In the genomic region with DNA sequence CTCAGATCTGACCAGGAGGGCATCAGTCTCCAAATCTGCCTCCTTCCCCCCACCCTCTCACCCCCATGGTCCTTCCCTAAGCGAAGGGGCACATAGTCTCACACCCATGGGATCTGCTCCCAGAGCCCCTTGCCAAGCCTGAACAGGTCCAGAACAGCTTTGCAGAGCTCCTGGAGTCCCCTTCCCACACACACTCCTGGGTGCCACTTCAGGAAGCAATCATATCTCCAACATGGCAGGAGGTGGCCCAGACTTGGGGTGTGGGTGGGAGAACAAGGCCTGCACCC, we compare ENCODE assay signal across 24 cellular contexts.
DNase-seq lines count a peak whose midpoint lies in the region; ATAC-seq and TF ChIP-seq lines count a peak whose summit lies in the region.
"Had no signal": no experiment of that assay in that cellular context is flagged by ENCODE, and none has a peak within 500 bp of the region (broad histone marks: within the 10 kb centered on the region; RNA-seq: fewer than 3 reads in every experiment).

No MANE protein-coding gene starts in this region.

- peaks cover 7 to 28% of the 10 kb centered on the region in 2 donors for H3K4me1 Mint-ChIP-seq in natural killer cell treated with Interleukin-12 subunit alpha and Interleukin-12 subunit beta and Interleukin-15 and Interleukin-18, amount 100 ng/mL, for 72 hours (ENCODE audit: low read depth in 2 of 2)
- H3K4me1 Mint-ChIP-seq in natural killer cell (peaks cover 7 to 14% of the 10 kb centered on the region in 2 donors), endodermal cell (peaks cover 60% of the 10 kb centered on the region), neural progenitor cell (peaks cover 51% of the 10 kb centered on the region), type B pancreatic cell (ENCODE audit: unreplicated experiment) (peaks cover 42% of the 10 kb centered on the region), T-cell (peaks cover 6 to 25% (median 18%) of the 10 kb centered on the region in 3 donors)

- CTCF ChIA-PET in T-cell (lab: Charles Lee) = no interaction called here

- peak; percentile 51 for DNase-seq in natural killer cell treated with Interleukin-12 subunit alpha and Interleukin-12 subunit beta and Interleukin-15 and Interleukin-18, amount 100 ng/mL, for 72 hours (ENCODE audit: low spot score)
- DNase-seq in natural killer cell = no peak
- no peak for DNase-seq in endodermal cell
- no peak for DNase-seq in neural progenitor cell (ENCODE audit: low spot score)
- DNase-seq in type B pancreatic cell (ENCODE audit: extremely low spot score, unreplicated experiment) = no peak
- no peak for DNase-seq in T-cell
- no peak for DNase-seq in DMS 273 treated with DMSO at 0.1 percent for 48 hours (lab: John Stamatoyannopoulos, UW)
- DNase-seq: ACHN; CD4-positive, CD25-positive, alpha-beta regulatory T cell; KBM-7; MG63; NCI-H1105 treated with DMSO at 0.1 percent for 48 hours; NCI-H146; NCI-H2029; NCI-H446 treated with DMSO at 0.1 percent for 48 hours; NCI-H526; NCI-H82; NK-92 treated with Interleukin-12 subunit alpha and Interleukin-12 subunit beta, amount 100 ng/mL, for 24 hours; PC-9; Right ventricle myocardium superior had no signal

- H3K27me3 Mint-ChIP-seq in natural killer cell treated with Interleukin-12 subunit alpha and Interleukin-12 subunit beta and Interleukin-15 and Interleukin-18, amount 100 ng/mL, for 72 hours = no peaks in the 10 kb centered on the region
- H3K27me3 Mint-ChIP-seq in natural killer cell (ENCODE audit: low read depth in 2 of 2) (no peaks in the 10 kb centered on the region), endodermal cell (ENCODE audit: insufficient read depth) (peaks cover 6% of the 10 kb centered on the region), neural progenitor cell (ENCODE audit: insufficient read depth, low read depth) (peaks cover 6% of the 10 kb centered on the region), type B pancreatic cell (no peaks in the 10 kb centered on the region), T-cell (no peaks in the 10 kb centered on the region)
- H3K27me3 Mint-ChIP-seq: CD4-positive, CD25-positive, alpha-beta regulatory T cell had no signal

- H3K9me3 ChIP-seq in endodermal cell (ENCODE audit: control insufficient read depth, low read length) (no peaks in the 10 kb centered on the region), neural progenitor cell (ENCODE audit: low read depth) (no peaks in the 10 kb centered on the region)
- H3K9me3 ChIP-seq: MG63, SJSA1 had no signal

- H3K36me3 ChIP-seq in endodermal cell (ENCODE audit: control insufficient read depth, insufficient read depth, low read length) = no peaks in the 10 kb centered on the region
- no peaks in the 10 kb centered on the region for H3K36me3 ChIP-seq in neural progenitor cell

- H3K9me3 Mint-ChIP-seq in natural killer cell treated with Interleukin-12 subunit alpha and Interleukin-12 subunit beta and Interleukin-15 and Interleukin-18, amount 100 ng/mL, for 72 hours = no peaks in the 10 kb centered on the region
- H3K9me3 Mint-ChIP-seq in natural killer cell = no peaks in the 10 kb centered on the region
- H3K9me3 Mint-ChIP-seq in endodermal cell = no peaks in the 10 kb centered on the region
- no peaks in the 10 kb centered on the region for H3K9me3 Mint-ChIP-seq in neural progenitor cell
- H3K9me3 Mint-ChIP-seq in type B pancreatic cell = no peaks in the 10 kb centered on the region
- H3K9me3 Mint-ChIP-seq in T-cell = no peaks in the 10 kb centered on the region
- H3K9me3 Mint-ChIP-seq: CD4-positive, CD25-positive, alpha-beta regulatory T cell had no signal

- H3F3A ChIP-seq in neural progenitor cell (ENCODE audit: low read depth) = peaks cover 7% of the 10 kb centered on the region

- intact Hi-C loops in natural killer cell (cut with micrococcal nuclease) = no loop called here

- peak overlapping the region; percentile 51 for H3K27ac ChIP-seq in endodermal cell (ENCODE audit: low read depth, low read length)
- no peak overlapping the region for H3K27ac ChIP-seq in neural progenitor cell
- H3K27ac ChIP-seq: 22Rv1, PC-9, SJSA1 had no signal

- no peak overlapping the region for H3K4me3 Mint-ChIP-seq in natural killer cell treated with Interleukin-12 subunit alpha and Interleukin-12 subunit beta and Interleukin-15 and Interleukin-18, amount 100 ng/mL, for 72 hours
- H3K4me3 Mint-ChIP-seq in natural killer cell (no peak overlapping the region), endodermal cell (peak overlapping the region; percentile 24), neural progenitor cell (no peak overlapping the region), type B pancreatic cell (no peak overlapping the region), T-cell (no peak overlapping the region)
- H3K4me3 Mint-ChIP-seq: CD4-positive, CD25-positive, alpha-beta regulatory T cell had no signal

- H3K36me3 Mint-ChIP-seq in natural killer cell treated with Interleukin-12 subunit alpha and Interleukin-12 subunit beta and Interleukin-15 and Interleukin-18, amount 100 ng/mL, for 72 hours = no peaks in the 10 kb centered on the region
- H3K36me3 Mint-ChIP-seq in natural killer cell (no peaks in the 10 kb centered on the region), endodermal cell (ENCODE audit: low read depth) (no peaks in the 10 kb centered on the region), neural progenitor cell (no peaks in the 10 kb centered on the region), type B pancreatic cell (peaks cover 7% of the 10 kb centered on the region), T-cell (peaks cover 9% of the 10 kb centered on the region)

- no peak overlapping the region for H3K4me3 ChIP-seq in endodermal cell (ENCODE audit: low read length)
- no peak overlapping the region for H3K4me3 ChIP-seq in neural progenitor cell
- H3K4me3 ChIP-seq: MG63, PC-9, SJSA1 had no signal

- peaks cover 53% of the 10 kb centered on the region for H4K20me1 ChIP-seq in neural progenitor cell (ENCODE audit: low read depth)

- H3K27ac Mint-ChIP-seq in natural killer cell treated with Interleukin-12 subunit alpha and Interleukin-12 subunit beta and Interleukin-15 and Interleukin-18, amount 100 ng/mL, for 72 hours = no peak overlapping the region
- H3K27ac Mint-ChIP-seq in natural killer cell (no peak overlapping the region), endodermal cell (peak overlapping the region; percentile 69), neural progenitor cell (peak overlapping the region; percentile 80), type B pancreatic cell (peak overlapping the region; percentile 34), T-cell (no peak overlapping the region)

- H3K27me3 ChIP-seq in endodermal cell (ENCODE audit: control insufficient read depth, insufficient read depth, low read length, poor library complexity, severe bottlenecking) (peaks cover 6% of the 10 kb centered on the region), neural progenitor cell (no peaks in the 10 kb centered on the region)
- H3K27me3 ChIP-seq: MG63, SJSA1 had no signal

- TF ChIP-seq CTCF in natural killer cell (IDR thresholded peaks at IDR 0.05) (no peak), endodermal cell (conservative IDR thresholded peaks at IDR 0.05) (no peak), neural progenitor cell (IDR thresholded peaks at IDR 0.05) (no peak), type B pancreatic cell (conservative IDR thresholded peaks at IDR 0.05) (no peak)

- H3K9ac ChIP-seq in endodermal cell (ENCODE audit: extremely low read depth, low read length, poor library complexity, severe bottlenecking) (no peak overlapping the region), neural progenitor cell (no peak overlapping the region)

- H2AFZ ChIP-seq in neural progenitor cell (replicated peaks) = no peak overlapping the region
- H2AFZ ChIP-seq: PC-9 had no signal

- H3K79me2 ChIP-seq in neural progenitor cell (ENCODE audit: low read depth) = peaks cover 58% of the 10 kb centered on the region

- H3K4me2 ChIP-seq in neural progenitor cell = peak overlapping the region; percentile 60
- H3K4me2 ChIP-seq: PC-9 had no signal

- 48% methylated on average over 1 of the region's 1 CpG; no CpG with 5 or more reads in 1 of the 2 experiments for WGBS in endodermal cell (ENCODE audit: insufficient coverage in 1 of 2, insufficient read length in 1 of 2), 2 experiments

- ATAC-seq in natural killer cell treated with Interleukin-12 subunit alpha and Interleukin-12 subunit beta and Interleukin-15 and Interleukin-18, amount 100 ng/mL, for 72 hours = no peak
- ATAC-seq in natural killer cell (no peak), T-cell (replicated peaks in 1 of 4) (no peak), GM21423 (IDR thresholded peaks at IDR 0.05; ENCODE audit: unreplicated experiment) (no peak)
- ATAC-seq: HCT116 had no signal

- H3K4me1 ChIP-seq in endodermal cell (ENCODE audit: control insufficient read depth, insufficient read depth, low read length) (peaks cover 24% of the 10 kb centered on the region), neural progenitor cell (peaks cover 30% of the 10 kb centered on the region)

- POLR2A ChIA-PET in T-cell (lab: Charles Lee) = no interaction called here

Comparison
In these comparisons a context has a peak if more than half of its experiments do, and no peak if none do; other contexts are left out.
1. H3K27ac Mint-ChIP-seq: peak in endodermal cell (single experiment), neural progenitor cell (single experiment) and type B pancreatic cell (single experiment); none in natural killer cell treated with Interleukin-12 subunit alpha and Interleukin-12 subunit beta and Interleukin-15 and Interleukin-18, amount 100 ng/mL, for 72 hours (0 of 2), natural killer cell (0 of 2) and T-cell (0 of 2).